ENCODE assay signal across 28 cellular contexts in genomic region chr22:36687516-36687915, GRCh38. TPM values are rescaled to one million over a fixed set of nuclear protein-coding genes. Genes with fewer than 3 reads are reported as not detected.
"Had no signal": no experiment of that assay in that cellular context is flagged by ENCODE, and none has a peak within 500 bp of the region (broad histone marks: within the 10 kb centered on the region; RNA-seq: fewer than 3 reads in every experiment).

No MANE protein-coding gene starts in this region.

- H3K27me3 ChIP-seq: right atrium auricular region, thyroid gland had no signal

- H3K4me1 Mint-ChIP-seq: mesothelial cell of epicardium, naive B cell had no signal

- H3K4me1 ChIP-seq: gastrocnemius medialis, parathyroid adenoma, right atrium auricular region, stomach, thyroid gland had no signal

- H3K9me3 ChIP-seq: gastrocnemius medialis, mucosa of descending colon, right atrium auricular region, stomach, thyroid gland had no signal

- H3K36me3 ChIP-seq: gastrocnemius medialis, right atrium auricular region, stomach, thyroid gland had no signal

- H3K4me3 Mint-ChIP-seq: memory B cell; mesothelial cell of epicardium; naive B cell; natural killer cell treated with Interleukin-12 subunit alpha and Interleukin-12 subunit beta and Interleukin-15 and Interleukin-18, amount 100 ng/mL, for 72 hours; neural crest cell; stimulated activated effector memory CD8-positive, alpha-beta T cell treated with anti-CD3 and anti-CD28 coated beads, Interleukin-12 subunit alpha, Interleukin-12 subunit beta, amount 100 ng/mL, for 72 hours had no signal

- H3K27ac Mint-ChIP-seq: memory B cell; mesothelial cell of epicardium; naive B cell; natural killer cell treated with Interleukin-12 subunit alpha and Interleukin-12 subunit beta and Interleukin-15 and Interleukin-18, amount 100 ng/mL, for 72 hours; stimulated activated effector memory CD8-positive, alpha-beta T cell treated with anti-CD3 and anti-CD28 coated beads, Interleukin-12 subunit alpha, Interleukin-12 subunit beta, amount 100 ng/mL, for 72 hours had no signal

- DNase-seq: dorsolateral prefrontal cortex; effector CD4-positive, alpha-beta T cell; foreskin fibroblast; gastrocnemius medialis; head of caudate nucleus; mucosa of descending colon; naive B cell; stimulated activated CD4-positive, alpha-beta T cell treated with anti-CD3 and anti-CD28 coated beads, Interleukin-2, amount 100 ng/mL, for 24 hours; stimulated activated CD4-positive, alpha-beta T cell treated with anti-CD3 and anti-CD28 coated beads, Interleukin-4, amount 100 ng/mL, for 24 hours; stimulated activated naive CD4-positive, alpha-beta T cell treated with Interleukin-2 at 50 U/mL for 16 hours; stomach; thyroid gland; trophoblast cell had no signal

- ATAC-seq: gastrocnemius medialis; mucosa of descending colon; natural killer cell treated with Interleukin-12 subunit alpha and Interleukin-12 subunit beta and Interleukin-15 and Interleukin-18, amount 100 ng/mL, for 72 hours; sciatic nerve; stimulated activated effector memory CD8-positive, alpha-beta T cell treated with anti-CD3 and anti-CD28 coated beads, Interleukin-12 subunit alpha, Interleukin-12 subunit beta, amount 100 ng/mL, for 72 hours had no signal

- H3K4me2 ChIP-seq: smooth muscle cell had no signal

- H3K27ac ChIP-seq: dorsolateral prefrontal cortex, gastrocnemius medialis, parathyroid adenoma, right atrium auricular region, stomach, thyroid gland had no signal

- H3K9me3 Mint-ChIP-seq: memory B cell; mesothelial cell of epicardium; natural killer cell treated with Interleukin-12 subunit alpha and Interleukin-12 subunit beta and Interleukin-15 and Interleukin-18, amount 100 ng/mL, for 72 hours; neural crest cell; stimulated activated effector memory CD8-positive, alpha-beta T cell treated with anti-CD3 and anti-CD28 coated beads, Interleukin-12 subunit alpha, Interleukin-12 subunit beta, amount 100 ng/mL, for 72 hours had no signal

- H3K9ac ChIP-seq: parathyroid adenoma had no signal

- H3K36me3 Mint-ChIP-seq: memory B cell; mesothelial cell of epicardium; natural killer cell treated with Interleukin-12 subunit alpha and Interleukin-12 subunit beta and Interleukin-15 and Interleukin-18, amount 100 ng/mL, for 72 hours; stimulated activated effector memory CD8-positive, alpha-beta T cell treated with anti-CD3 and anti-CD28 coated beads, Interleukin-12 subunit alpha, Interleukin-12 subunit beta, amount 100 ng/mL, for 72 hours had no signal

- H3K4me3 ChIP-seq: dorsolateral prefrontal cortex, gastrocnemius medialis, lung, mucosa of descending colon, right atrium auricular region, smooth muscle cell, stomach, thyroid gland had no signal

- H3K79me2 ChIP-seq: parathyroid adenoma had no signal

- H2AFZ ChIP-seq: parathyroid adenoma had no signal

RNA-seq across cellular contexts. Expression of gene CACNG2, which starts 16.0 kb away (rescaled TPM):
- total RNA-seq: gastrocnemius medialis; glomerular endothelial cell; lung; mesothelial cell of epicardium; mucosa of descending colon; natural killer cell treated with Interleukin-12 subunit alpha and Interleukin-12 subunit beta and Interleukin-15 and Interleukin-18, amount 100 ng/mL, for 72 hours; osteoblast; progenitor cell of endocrine pancreas; right atrium auricular region; sciatic nerve; smooth muscle cell; stomach; subcutaneous adipose tissue; thyroid gland; ureter had no signal
